In genomic region chr16:48054881-48055601, GRCh38 we compare ENCODE assay signal across 8 cellular contexts.
A peak's percentile ranks its signal among the peaks of the same experiment; 100 is the strongest.
DNase-seq lines count a peak whose midpoint lies in the region; ATAC-seq, FAIRE-seq and TF ChIP-seq lines count a peak whose summit lies in the region.

No MANE protein-coding gene starts in this region.

- no TSS peak for BruUV-seq in PC-9 (replicated peaks; lab: Mats Ljungman, UMichigan)

- ATAC-seq in GM18868 (IDR thresholded peaks at IDR 0.05; ENCODE audit: unreplicated experiment), result peak; percentile 97

- H3K36me3 ChIP-seq in PC-9 (ENCODE audit: low read depth), result no peaks in the 10 kb centered on the region

- H4K20me1 ChIP-seq in PC-9 (ENCODE audit: insufficient read depth), result no peaks in the 10 kb centered on the region

- CTCF ChIA-PET in PC-9 (lab: Charles Lee), result interaction anchor here (0.6 to 1.1 kb wide), 4 partner anchors 30 to 913 kb away, joined by 3 to 11 read pairs (median 3); no protein-coding TSS in a partner anchor

- intact Hi-C loops in PC-9 (cut with micrococcal nuclease; ENCODE audit: unreplicated experiment), result loop anchor here (2.0 to 10.0 kb wide), 7 partner anchors 102 to 912 kb away; partner anchors contain the start of genes ABCC12, ITFG1, NETO2 and PHKB

- peaks cover 9% of the 10 kb centered on the region; the same call in 1 of the 2 replicates for H3F3A ChIP-seq in PC-9 (ENCODE audit: insufficient read depth, low read depth)

- H3K9me3 ChIP-seq in PC-9 (ENCODE audit: insufficient read depth, low read depth), result no peaks in the 10 kb centered on the region

- DNase-seq in C1 segment of cervical spinal cord (lab: John Stamatoyannopoulos, UW), result peak in 11 of 14 donors; percentile 9 to 88 (median 38)
- peak; percentile 51 for DNase-seq in HTR-8/SVneo (ENCODE audit: insufficient read length, low spot score)
- DNase-seq in PC-9, result peak in 1 of 2 experiments; percentile 46
- peak in 55 of 61 donors; percentile 7 to 87 (median 58) for DNase-seq in caudate nucleus (lab: John Stamatoyannopoulos, UW)
- peak; percentile 79 for DNase-seq in islet precursor cell
- peak; percentile 5 to 22 for DNase-seq in stimulated activated CD4-positive, alpha-beta T cell treated with anti-CD3 and anti-CD28 coated beads, Interleukin-15, amount 100 ng/mL, for 48 hours (ENCODE audit: low read depth in 2 of 2)
- DNase-seq in mesenteric fat pad (ENCODE audit: low spot score), result no peak

- H3K79me2 ChIP-seq in PC-9 (ENCODE audit: low read depth), result no peaks in the 10 kb centered on the region

- peaks cover 19% of the 10 kb centered on the region for H3K4me1 ChIP-seq in PC-9 (replicated peaks; ENCODE audit: insufficient read depth)

- H3K4me2 ChIP-seq in PC-9, result no peak overlapping the region

- no peak overlapping the region for H3K27ac ChIP-seq in PC-9
- H3K27ac ChIP-seq in caudate nucleus (ENCODE audit: low read depth, low read length), result peak overlapping the region; percentile 91

- peak; percentile 77 for TF ChIP-seq CTCF in PC-9 (conservative IDR thresholded peaks at IDR 0.05)

- no peak overlapping the region for H3K4me3 ChIP-seq in PC-9

- FAIRE-seq in HTR-8/SVneo (lab: Jason Lieb, UNC), result no peak

- no peaks in the 10 kb centered on the region for H3K9me2 ChIP-seq in PC-9 (ENCODE audit: insufficient read depth)

- no peak overlapping the region for H2AFZ ChIP-seq in PC-9

- no peaks in the 10 kb centered on the region for H3K27me3 ChIP-seq in PC-9 (ENCODE audit: insufficient read depth, low read depth)

- POLR2A ChIA-PET in PC-9 (lab: Charles Lee; ENCODE audit: unreplicated experiment), result interaction anchor here (0.6 kb wide), 2 partner anchors 30 to 817 kb away, joined by 5 to 7 read pairs; no protein-coding TSS in a partner anchor
